In genomic region chr1:24775348-24775747, GRCh38 we compare ENCODE assay signal across 22 cellular contexts.
"Had no signal": no experiment of that assay in that cellular context is flagged by ENCODE, and none has a peak within 500 bp of the region (broad histone marks: within the 10 kb centered on the region; RNA-seq: fewer than 3 reads in every experiment).

No MANE protein-coding gene starts in this region.

- H3K27me3 ChIP-seq: brain microvascular endothelial cell, esophagus muscularis mucosa, gastroesophageal sphincter, heart left ventricle, left lung, ovary, testis, upper lobe of right lung had no signal

- H3K27me3 Mint-ChIP-seq: activated CD4-positive, alpha-beta memory T cell treated with anti-CD3 and anti-CD28 coated beads, Interleukin-2, amount 10 ng/mL, durations not matched to agents 7 days and 5 days; T-cell had no signal

- DNase-seq: activated CD4-positive, alpha-beta memory T cell treated with anti-CD3 and anti-CD28 coated beads, Interleukin-2, amount 10 ng/mL, durations not matched to agents 7 days and 5 days; activated CD4-positive, alpha-beta T cell treated with anti-CD3 and anti-CD28 coated beads for 48 hours; activated CD4-positive, CD25-positive, alpha-beta regulatory T cell; activated CD8-positive, alpha-beta memory T cell treated with anti-CD3 and anti-CD28 coated beads, Interleukin-2, amount 10 ng/mL, durations not matched to agents 7 days and 5 days; activated naive CD4-positive, alpha-beta T cell treated with Interleukin-2 at 50 U/mL for 16 hours; brain microvascular endothelial cell; effector CD4-positive, alpha-beta T cell; heart left ventricle; left lung; mammary epithelial cell; ovary; psoas muscle; right cardiac atrium; stimulated activated CD4-positive, alpha-beta T cell treated with anti-CD3 and anti-CD28 coated beads, Interleukin-4, amount 100 ng/mL, for 24 hours; T-cell; testis; upper lobe of right lung had no signal

- H3K9me3 Mint-ChIP-seq: activated CD4-positive, alpha-beta memory T cell treated with anti-CD3 and anti-CD28 coated beads, Interleukin-2, amount 10 ng/mL, durations not matched to agents 7 days and 5 days; activated T-helper 2 cell treated with anti-CD3 and anti-CD28 coated beads, Interferon-gamma antibody, Interleukin-2, Interleukin-4, amounts not matched to agents 10 μg/mL and 5 μg/mL and 100 μg/mL, durations not matched to agents 14 hours and 24 hours and 36 hours; stimulated activated effector memory CD8-positive, alpha-beta T cell treated with anti-CD3 and anti-CD28 coated beads, Interleukin-12 subunit alpha, Interleukin-12 subunit beta, amount 100 ng/mL, for 72 hours; T-cell had no signal

- ATAC-seq: activated CD8-positive, alpha-beta memory T cell treated with anti-CD3 and anti-CD28 coated beads, Interleukin-2, amount 10 ng/mL, durations not matched to agents 7 days and 5 days; gastroesophageal sphincter; heart left ventricle; left lung; psoas muscle; right cardiac atrium; stimulated activated effector memory CD8-positive, alpha-beta T cell treated with anti-CD3 and anti-CD28 coated beads, Interleukin-12 subunit alpha, Interleukin-12 subunit beta, amount 100 ng/mL, for 72 hours; T-cell; upper lobe of right lung had no signal

- H3K36me3 Mint-ChIP-seq: activated CD8-positive, alpha-beta memory T cell treated with anti-CD3 and anti-CD28 coated beads, Interleukin-2, amount 10 ng/mL, durations not matched to agents 7 days and 5 days; stimulated activated effector memory CD8-positive, alpha-beta T cell treated with anti-CD3 and anti-CD28 coated beads, Interleukin-12 subunit alpha, Interleukin-12 subunit beta, amount 100 ng/mL, for 72 hours; T-cell had no signal

- H3K36me3 ChIP-seq: gastroesophageal sphincter, ovary, upper lobe of right lung had no signal

- H3K27ac Mint-ChIP-seq: activated CD4-positive, alpha-beta memory T cell treated with anti-CD3 and anti-CD28 coated beads, Interleukin-2, amount 10 ng/mL, durations not matched to agents 7 days and 5 days; activated CD8-positive, alpha-beta memory T cell treated with anti-CD3 and anti-CD28 coated beads, Interleukin-2, amount 10 ng/mL, durations not matched to agents 7 days and 5 days; activated T-helper 2 cell treated with anti-CD3 and anti-CD28 coated beads, Interferon-gamma antibody, Interleukin-2, Interleukin-4, amounts not matched to agents 10 μg/mL and 5 μg/mL and 100 μg/mL, durations not matched to agents 14 hours and 24 hours and 36 hours; stimulated activated effector memory CD8-positive, alpha-beta T cell treated with anti-CD3 and anti-CD28 coated beads, Interleukin-12 subunit alpha, Interleukin-12 subunit beta, amount 100 ng/mL, for 72 hours; T-cell had no signal

- H3K9me3 ChIP-seq: esophagus muscularis mucosa, gastroesophageal sphincter, heart left ventricle, left lung, ovary, psoas muscle, testis, upper lobe of right lung had no signal

- H3K4me1 ChIP-seq: testis had no signal

- H3K27ac ChIP-seq: brain microvascular endothelial cell, left lung, ovary, psoas muscle, skin epidermis, testis, upper lobe of right lung had no signal

- H3K4me3 ChIP-seq: esophagus muscularis mucosa, gastroesophageal sphincter, heart left ventricle, left lung, ovary, psoas muscle, skin epidermis, testis, upper lobe of right lung had no signal

- H3K4me3 Mint-ChIP-seq: activated CD4-positive, alpha-beta memory T cell treated with anti-CD3 and anti-CD28 coated beads, Interleukin-2, amount 10 ng/mL, durations not matched to agents 7 days and 5 days; activated CD8-positive, alpha-beta memory T cell treated with anti-CD3 and anti-CD28 coated beads, Interleukin-2, amount 10 ng/mL, durations not matched to agents 7 days and 5 days; stimulated activated effector memory CD8-positive, alpha-beta T cell treated with anti-CD3 and anti-CD28 coated beads, Interleukin-12 subunit alpha, Interleukin-12 subunit beta, amount 100 ng/mL, for 72 hours; T-cell had no signal
